In genomic region chr2:47521666-47522285, GRCh38 we compare ENCODE assay signal across 10 cellular contexts. TPM values are rescaled to one million over a fixed set of nuclear protein-coding genes. Genes with fewer than 3 reads are reported as not detected.
DNase-seq lines count a peak whose midpoint lies in the region; ATAC-seq and TF ChIP-seq lines count a peak whose summit lies in the region.
"Had no signal": no experiment of that assay in that cellular context is flagged by ENCODE, and none has a peak within 500 bp of the region (broad histone marks: within the 10 kb centered on the region; RNA-seq: fewer than 3 reads in every experiment).

No MANE protein-coding gene starts in this region.

- no peak for TF ChIP-seq POLR2A in spleen (IDR thresholded peaks at IDR 0.05)

- H3K4me1 ChIP-seq in duodenal mucosa (ENCODE audit: control insufficient read depth in 1 of 2, insufficient read depth in 2 of 2, low read length in 2 of 2) (peaks cover 4 to 9% of the 10 kb centered on the region in 2 donors), spleen (peaks cover 0 to 25% (median 16%) of the 10 kb centered on the region in 6 donors)

- ATAC-seq in HG02571 (IDR thresholded peaks at IDR 0.05; ENCODE audit: unreplicated experiment): no peak

- H3K4me3 ChIP-seq in duodenal mucosa (ENCODE audit: low read depth in 1 of 2, low read length in 2 of 2) (peak overlapping the region; percentile 62 to 76), spleen (peak overlapping the region in 7 of 8 donors; percentile 35 to 80 (median 52))

- H3K9me3 ChIP-seq in duodenal mucosa (ENCODE audit: control insufficient read depth in 1 of 2, low read length in 2 of 2) (no peaks in the 10 kb centered on the region), spleen (no peaks in the 10 kb centered on the region)

- DNase-seq in DMS53 (lab: John Stamatoyannopoulos, UW) (peak; percentile 66), DMS53 treated with DMSO at 0.1 percent for 48 hours (lab: John Stamatoyannopoulos, UW; ENCODE audit: unreplicated experiment) (no peak), NCI-H510A (lab: John Stamatoyannopoulos, UW) (peak; percentile 28), spleen (no peak), SKM-1 (lab: John Stamatoyannopoulos, UW; ENCODE audit: unreplicated experiment) (no peak), NOMO-1 treated with dmso at 0.1 percent for 144 hours (lab: John Stamatoyannopoulos, UW; ENCODE audit: unreplicated experiment) (no peak)

- intact Hi-C loops in spleen (cut with DNase I; ENCODE audit: low total_unique reads): no loop called here

- whole genome bisulfite sequencing in spleen, 5 donors: 20 to 28% (median 23%) methylated on average over 20 to 22 of the region's 22 CpGs

- no peak overlapping the region for H3K27ac ChIP-seq in duodenal mucosa (ENCODE audit: low read depth, low read length)
- H3K27ac ChIP-seq in spleen: peak overlapping the region in 6 of 8 donors; percentile 58 to 84 (median 71)
- H3K27ac ChIP-seq: 22Rv1 had no signal

- H3K27me3 ChIP-seq in duodenal mucosa (ENCODE audit: control insufficient read depth in 1 of 2, insufficient read depth in 2 of 2, low read length in 2 of 2) (peaks cover 0 to 4% of the 10 kb centered on the region in 2 donors), spleen (replicated peaks in 1 of 7) (peaks cover 0 to 30% (median 0%) of the 10 kb centered on the region in 7 donors)

- no peak overlapping the region for H3K9ac ChIP-seq in duodenal mucosa (ENCODE audit: low read depth in 1 of 2, low read length in 2 of 2)

- H3K36me3 ChIP-seq in duodenal mucosa (ENCODE audit: control insufficient read depth in 1 of 2, insufficient read depth in 2 of 2, low read length in 2 of 2) (no peaks in the 10 kb centered on the region), spleen (no peaks in the 10 kb centered on the region)

- no peak for TF ChIP-seq CTCF in spleen (IDR thresholded peaks at IDR 0.05 in 8 of 11, conservative IDR thresholded peaks at IDR 0.05 in 3 of 11)

RNA-seq across cellular contexts. Expression of gene KCNK12, which starts 49.0 kb away (rescaled TPM):
- total RNA-seq in spleen: under 1 TPM in 6 of 7 donors, not detected in 1; 0.06 to 0.09 (median 0.08) TPM
- under 1 TPM; 0.03 to 0.27 (median 0.09) TPM for polyA plus RNA-seq in spleen
- total RNA-seq: M059J had no signal

Comparison
In these comparisons a context has a peak if more than half of its experiments do, and no peak if none do; other contexts are left out.
1. DNase-seq: peak in DMS53 (single experiment) and NCI-H510A (single experiment); none in DMS53 treated with DMSO at 0.1 percent for 48 hours (single experiment), spleen (single experiment), SKM-1 (single experiment) and NOMO-1 treated with dmso at 0.1 percent for 144 hours (single experiment).